ENCODE assay signal across 22 cellular contexts in genomic region chr13:99686944-99687382, GRCh38.
DNase-seq lines count a peak whose midpoint lies in the region; ATAC-seq, FAIRE-seq and TF ChIP-seq lines count a peak whose summit lies in the region.
"Had no signal": no experiment of that assay in that cellular context is flagged by ENCODE, and none has a peak within 500 bp of the region (broad histone marks: within the 10 kb centered on the region; RNA-seq: fewer than 3 reads in every experiment).

No MANE protein-coding gene starts in this region.

- CTCF ChIA-PET in WTC11 (lab: Charles Lee), result interaction anchor here (0.9 to 5.0 kb wide), 13 partner anchors 9 to 273 kb away, joined by 3 to 37 read pairs (median 5); no protein-coding TSS in a partner anchor

- no peak overlapping the region; the same call in 1 of the 2 replicates for H3K4me3 ChIP-seq in iPS DF 6.9 (ENCODE audit: low read length)
- peak overlapping the region in 1 of 2 donors; percentile 20 for H3K4me3 ChIP-seq in small intestine (ENCODE audit: low read depth in 1 of 2, low read length in 2 of 2)
- H3K4me3 ChIP-seq: BLaER1, GM12878, tibial nerve had no signal

- WGBS in iPS DF 6.9 (ENCODE audit: insufficient coverage, insufficient read length), result no CpG with 5 or more reads among the region's 6 CpGs
- 19 to 56% (median 35%) methylated on average over 6 of the region's 6 CpGs for WGBS in small intestine, 3 donors

- H3K27me3 ChIP-seq in iPS DF 6.9 (ENCODE audit: control insufficient read depth, insufficient read depth, low read length) (no peaks in the 10 kb centered on the region), small intestine (ENCODE audit: control insufficient read depth in 2 of 2, insufficient read depth in 2 of 2, low read length in 2 of 2) (no peaks in the 10 kb centered on the region)
- H3K27me3 ChIP-seq: BLaER1, neutrophil had no signal

- peak overlapping the region; percentile 94 for H3K27ac ChIP-seq in iPS DF 6.9 (ENCODE audit: low read length)
- H3K27ac ChIP-seq in small intestine (ENCODE audit: low read depth in 1 of 2, low read length in 1 of 2), result peak overlapping the region; percentile 76 to 84
- H3K27ac ChIP-seq: BLaER1, neutrophil, tibial nerve, WERI-Rb-1 had no signal

- H3K9me3 ChIP-seq in iPS DF 6.9 (ENCODE audit: control insufficient read depth, insufficient read depth, low read length) (no peaks in the 10 kb centered on the region), small intestine (ENCODE audit: control insufficient read depth, low read depth) (no peaks in the 10 kb centered on the region)
- H3K9me3 ChIP-seq: BLaER1, neutrophil, tibial nerve had no signal

- peaks cover 15% of the 10 kb centered on the region for H3K27me3 Mint-ChIP-seq in WTC11 (ENCODE audit: low read depth)

- TF ChIP-seq CTCF in WTC11 (IDR thresholded peaks at IDR 0.05) (no peak), GM13977 (IDR thresholded peaks at IDR 0.05; ENCODE audit: extremely low read depth, insufficient read depth, missing control alignments) (no peak)

- POLR2A ChIA-PET in WTC11 (lab: Charles Lee), result interaction anchor here (0.6 to 3.0 kb wide), 17 partner anchors 9 to 294 kb away, joined by 3 to 26 read pairs (median 5); partner anchors contain the start of gene ZIC2

- H3K36me3 ChIP-seq in iPS DF 6.9 (ENCODE audit: control insufficient read depth, insufficient read depth, low read length), result no peaks in the 10 kb centered on the region
- no peaks in the 10 kb centered on the region for H3K36me3 ChIP-seq in small intestine (ENCODE audit: control insufficient read depth in 2 of 2, insufficient read depth in 2 of 2, low read length in 2 of 2)
- H3K36me3 ChIP-seq: BLaER1, neutrophil, tibial nerve, WERI-Rb-1 had no signal

- H3K36me3 Mint-ChIP-seq in WTC11, result no peaks in the 10 kb centered on the region
- H3K36me3 Mint-ChIP-seq: mesothelial cell of epicardium had no signal

- in situ Hi-C loops in GM13977 (cut with MboI; ENCODE audit: low pct_unique_long_range_greater_than_20kb, low sequenced_read_pairs, unreplicated experiment), result no loop called here

- peak overlapping the region; percentile 62 for H3K4me3 Mint-ChIP-seq in WTC11
- H3K4me3 Mint-ChIP-seq: activated naive CD4-positive, alpha-beta T cell treated with anti-CD3 and anti-CD28 coated beads for 36 hours; dendritic cell treated with granulocyte-macrophage colony-stimulating factor and Interleukin-4, amounts not matched to agents 40 ng/mL and 50 ng/mL, for 4 days; mesothelial cell of epicardium; T-helper 1 cell treated with Interleukin-12 subunit alpha and Interleukin-12 subunit beta and Interleukin-4 antibody, amounts not matched to agents 30 μg/mL and 1 μg/mL, for 36 hours had no signal

- H3K4me1 ChIP-seq in iPS DF 6.9 (ENCODE audit: control insufficient read depth, insufficient read depth, low read length) (peaks cover 7% of the 10 kb centered on the region; the same call in 1 of the 2 replicates), small intestine (ENCODE audit: control insufficient read depth in 2 of 2, insufficient read depth in 1 of 2, low read depth in 1 of 2, low read length in 1 of 2) (peaks cover 0 to 6% of the 10 kb centered on the region in 2 donors)
- H3K4me1 ChIP-seq: tibial nerve had no signal

- DNase-seq in NCI-H2227 (lab: John Stamatoyannopoulos, UW; ENCODE audit: unreplicated experiment) (peak; percentile 44), NCI-H2227 treated with DMSO at 0.1 percent for 48 hours (lab: John Stamatoyannopoulos, UW) (no peak), WTC11 (ENCODE audit: low spot score) (peak; percentile 81), iPS DF 6.9 (ENCODE audit: low read depth, low spot score) (peak; percentile 96), small intestine (peak; percentile 89), islet precursor cell (no peak), GM13977 (ENCODE audit: low spot score) (no peak)
- DNase-seq: activated CD4-positive, alpha-beta T cell treated with anti-CD3 and anti-CD28 coated beads, Interleukin-2, amount 50 U/mL, for 48 hours; activated naive CD4-positive, alpha-beta T cell treated with anti-CD3 and anti-CD28 coated beads for 36 hours; GF-D8; kidney; stimulated activated naive CD4-positive, alpha-beta T cell treated with Interleukin-2 at 50 U/mL for 16 hours; WERI-Rb-1 had no signal

- ATAC-seq in WTC11, result peak; percentile 95
- no peak for ATAC-seq in GM18873 (IDR thresholded peaks at IDR 0.05; ENCODE audit: low FRiP score, unreplicated experiment)
- ATAC-seq: GM12878 had no signal

- peaks cover 80% of the 10 kb centered on the region for H3K4me1 Mint-ChIP-seq in WTC11

- H3K9me3 Mint-ChIP-seq in WTC11, result no peaks in the 10 kb centered on the region
- H3K9me3 Mint-ChIP-seq: activated naive CD4-positive, alpha-beta T cell treated with anti-CD3 and anti-CD28 coated beads for 36 hours; dendritic cell treated with granulocyte-macrophage colony-stimulating factor and Interleukin-4, amounts not matched to agents 40 ng/mL and 50 ng/mL, for 4 days; mesothelial cell of epicardium; T-helper 1 cell treated with Interleukin-12 subunit alpha and Interleukin-12 subunit beta and Interleukin-4 antibody, amounts not matched to agents 30 μg/mL and 1 μg/mL, for 36 hours had no signal

- H3K27ac Mint-ChIP-seq in WTC11, result peak overlapping the region; percentile 100
- H3K27ac Mint-ChIP-seq: activated naive CD4-positive, alpha-beta T cell treated with anti-CD3 and anti-CD28 coated beads for 36 hours; dendritic cell treated with granulocyte-macrophage colony-stimulating factor and Interleukin-4, amounts not matched to agents 40 ng/mL and 50 ng/mL, for 4 days; mesothelial cell of epicardium; T-helper 1 cell treated with Interleukin-12 subunit alpha and Interleukin-12 subunit beta and Interleukin-4 antibody, amounts not matched to agents 30 μg/mL and 1 μg/mL, for 36 hours had no signal

- no peak for FAIRE-seq in small intestine (lab: Jason Lieb, UNC)
- FAIRE-seq: frontal cortex, GM12878, kidney had no signal

TF ChIP-seq in WTC11, 78 proteins besides CTCF, POLR2A, EP300 and RAD21 (continues in another document):
- no peak for TF ChIP-seq ATF1 (CRISPR knock-in tag; IDR thresholded peaks at IDR 0.05)
- TF ChIP-seq, protein P1, sequence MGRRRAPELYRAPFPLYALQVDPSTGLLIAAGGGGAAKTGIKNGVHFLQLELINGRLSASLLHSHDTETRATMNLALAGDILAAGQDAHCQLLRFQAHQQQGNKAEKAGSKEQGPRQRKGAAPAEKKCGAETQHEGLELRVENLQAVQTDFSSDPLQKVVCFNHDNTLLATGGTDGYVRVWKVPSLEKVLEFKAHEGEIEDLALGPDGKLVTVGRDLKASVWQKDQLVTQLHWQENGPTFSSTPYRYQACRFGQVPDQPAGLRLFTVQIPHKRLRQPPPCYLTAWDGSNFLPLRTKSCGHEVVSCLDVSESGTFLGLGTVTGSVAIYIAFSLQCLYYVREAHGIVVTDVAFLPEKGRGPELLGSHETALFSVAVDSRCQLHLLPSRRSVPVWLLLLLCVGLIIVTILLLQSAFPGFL (CRISPR knock-in tag; IDR thresholded peaks at IDR 0.05; ENCODE audit: borderline replicate concordance), result no peak
- TF ChIP-seq RELA (CRISPR knock-in tag; IDR thresholded peaks at IDR 0.05; ENCODE audit: borderline replicate concordance), result no peak
- TF ChIP-seq ETV6 (CRISPR knock-in tag; IDR thresholded peaks at IDR 0.05), result peak; percentile 64; the same call in 1 of the 2 replicates
- TF ChIP-seq, protein P2, sequence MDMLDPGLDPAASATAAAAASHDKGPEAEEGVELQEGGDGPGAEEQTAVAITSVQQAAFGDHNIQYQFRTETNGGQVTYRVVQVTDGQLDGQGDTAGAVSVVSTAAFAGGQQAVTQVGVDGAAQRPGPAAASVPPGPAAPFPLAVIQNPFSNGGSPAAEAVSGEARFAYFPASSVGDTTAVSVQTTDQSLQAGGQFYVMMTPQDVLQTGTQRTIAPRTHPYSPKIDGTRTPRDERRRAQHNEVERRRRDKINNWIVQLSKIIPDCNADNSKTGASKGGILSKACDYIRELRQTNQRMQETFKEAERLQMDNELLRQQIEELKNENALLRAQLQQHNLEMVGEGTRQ (CRISPR knock-in tag; IDR thresholded peaks at IDR 0.05), result no peak
- no peak; the same call in none of the 2 replicates for TF ChIP-seq NFE2L1 (CRISPR knock-in tag; IDR thresholded peaks at IDR 0.05)
- no peak for TF ChIP-seq TP53 (CRISPR knock-in tag; IDR thresholded peaks at IDR 0.05)
- TF ChIP-seq SMAD3 (CRISPR knock-in tag; IDR thresholded peaks at IDR 0.05; ENCODE audit: borderline replicate concordance), result 0 out of 2 replicates have a peak, but pooled peaks have one; percentile 12
- TF ChIP-seq, protein P3, sequence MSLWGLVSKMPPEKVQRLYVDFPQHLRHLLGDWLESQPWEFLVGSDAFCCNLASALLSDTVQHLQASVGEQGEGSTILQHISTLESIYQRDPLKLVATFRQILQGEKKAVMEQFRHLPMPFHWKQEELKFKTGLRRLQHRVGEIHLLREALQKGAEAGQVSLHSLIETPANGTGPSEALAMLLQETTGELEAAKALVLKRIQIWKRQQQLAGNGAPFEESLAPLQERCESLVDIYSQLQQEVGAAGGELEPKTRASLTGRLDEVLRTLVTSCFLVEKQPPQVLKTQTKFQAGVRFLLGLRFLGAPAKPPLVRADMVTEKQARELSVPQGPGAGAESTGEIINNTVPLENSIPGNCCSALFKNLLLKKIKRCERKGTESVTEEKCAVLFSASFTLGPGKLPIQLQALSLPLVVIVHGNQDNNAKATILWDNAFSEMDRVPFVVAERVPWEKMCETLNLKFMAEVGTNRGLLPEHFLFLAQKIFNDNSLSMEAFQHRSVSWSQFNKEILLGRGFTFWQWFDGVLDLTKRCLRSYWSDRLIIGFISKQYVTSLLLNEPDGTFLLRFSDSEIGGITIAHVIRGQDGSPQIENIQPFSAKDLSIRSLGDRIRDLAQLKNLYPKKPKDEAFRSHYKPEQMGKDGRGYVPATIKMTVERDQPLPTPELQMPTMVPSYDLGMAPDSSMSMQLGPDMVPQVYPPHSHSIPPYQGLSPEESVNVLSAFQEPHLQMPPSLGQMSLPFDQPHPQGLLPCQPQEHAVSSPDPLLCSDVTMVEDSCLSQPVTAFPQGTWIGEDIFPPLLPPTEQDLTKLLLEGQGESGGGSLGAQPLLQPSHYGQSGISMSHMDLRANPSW (CRISPR knock-in tag; conservative IDR thresholded peaks at IDR 0.05; ENCODE audit: low read depth), result no peak
- TF ChIP-seq GRHL2 (CRISPR knock-in tag; IDR thresholded peaks at IDR 0.05; ENCODE audit: insufficient replicate concordance, severe bottlenecking), result no peak
- TF ChIP-seq ZNF121 (CRISPR knock-in tag; IDR thresholded peaks at IDR 0.05), result no peak
- TF ChIP-seq SOX15 (CRISPR knock-in tag; IDR thresholded peaks at IDR 0.05), result no peak
- TF ChIP-seq FOXK1 (CRISPR knock-in tag; IDR thresholded peaks at IDR 0.05), result peak; percentile 43; the same call in 1 of the 2 replicates
- TF ChIP-seq FOXJ3 (CRISPR knock-in tag; IDR thresholded peaks at IDR 0.05; ENCODE audit: borderline replicate concordance), result no peak
- TF ChIP-seq MAX (CRISPR knock-in tag; IDR thresholded peaks at IDR 0.05), result 0 out of 2 replicates have a peak, but pooled peaks have one; percentile 58

Comparison
In these comparisons a context has a peak if more than half of its experiments do, and no peak if none do; other contexts are left out.
1. DNase-seq: peak in NCI-H2227 (single experiment), WTC11 (single experiment), iPS DF 6.9 (single experiment) and small intestine (single experiment); none in NCI-H2227 treated with DMSO at 0.1 percent for 48 hours (single experiment), islet precursor cell (single experiment) and GM13977 (single experiment).